1 cellular context compared by ENCODE assay signal in the genomic region with DNA sequence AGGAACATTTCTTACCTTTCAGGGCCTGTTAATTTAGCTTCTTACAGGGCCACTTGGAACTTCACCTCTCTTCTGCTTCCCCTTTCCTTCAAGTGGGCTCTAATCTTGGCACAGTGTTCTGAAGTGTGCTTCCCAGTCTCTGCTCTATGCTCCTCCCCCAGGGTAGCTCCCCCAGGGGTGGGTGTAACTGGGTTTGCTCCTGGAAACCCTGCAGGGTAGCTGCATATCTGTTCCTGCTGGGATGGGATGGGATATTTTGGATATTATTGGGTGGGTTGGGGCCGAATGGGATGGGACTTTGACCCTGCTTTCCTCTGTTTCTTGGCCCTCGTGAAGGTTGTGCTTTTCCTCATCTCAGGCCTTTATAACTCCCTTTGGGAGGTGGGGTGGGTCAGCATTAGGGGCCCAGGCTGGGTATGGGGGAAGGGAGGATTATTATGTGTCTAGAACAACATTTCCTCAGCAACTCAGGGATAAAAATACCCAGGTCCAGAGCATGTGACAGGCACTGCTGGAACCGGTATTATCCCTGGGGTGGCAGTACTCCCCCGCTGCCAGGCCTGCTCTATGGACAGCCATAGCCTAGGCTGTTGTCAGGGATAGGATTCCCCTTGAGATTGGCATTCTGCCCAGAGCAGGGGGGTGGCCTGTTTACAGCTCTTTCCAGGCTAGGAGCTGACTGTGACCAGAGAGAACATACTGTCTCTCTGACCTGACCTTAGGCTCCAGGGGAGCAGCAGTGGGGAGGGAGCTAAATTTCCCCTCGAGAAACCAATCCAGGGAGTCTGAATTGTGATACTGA.
TF ChIP-seq lines count a peak whose summit lies in the region.

No MANE protein-coding gene starts in this region.

TF ChIP-seq in SK-N-SH, 30 proteins besides CTCF, POLR2A, EP300 and RAD21 (continued from another document):
- TF ChIP-seq, protein P1, sequence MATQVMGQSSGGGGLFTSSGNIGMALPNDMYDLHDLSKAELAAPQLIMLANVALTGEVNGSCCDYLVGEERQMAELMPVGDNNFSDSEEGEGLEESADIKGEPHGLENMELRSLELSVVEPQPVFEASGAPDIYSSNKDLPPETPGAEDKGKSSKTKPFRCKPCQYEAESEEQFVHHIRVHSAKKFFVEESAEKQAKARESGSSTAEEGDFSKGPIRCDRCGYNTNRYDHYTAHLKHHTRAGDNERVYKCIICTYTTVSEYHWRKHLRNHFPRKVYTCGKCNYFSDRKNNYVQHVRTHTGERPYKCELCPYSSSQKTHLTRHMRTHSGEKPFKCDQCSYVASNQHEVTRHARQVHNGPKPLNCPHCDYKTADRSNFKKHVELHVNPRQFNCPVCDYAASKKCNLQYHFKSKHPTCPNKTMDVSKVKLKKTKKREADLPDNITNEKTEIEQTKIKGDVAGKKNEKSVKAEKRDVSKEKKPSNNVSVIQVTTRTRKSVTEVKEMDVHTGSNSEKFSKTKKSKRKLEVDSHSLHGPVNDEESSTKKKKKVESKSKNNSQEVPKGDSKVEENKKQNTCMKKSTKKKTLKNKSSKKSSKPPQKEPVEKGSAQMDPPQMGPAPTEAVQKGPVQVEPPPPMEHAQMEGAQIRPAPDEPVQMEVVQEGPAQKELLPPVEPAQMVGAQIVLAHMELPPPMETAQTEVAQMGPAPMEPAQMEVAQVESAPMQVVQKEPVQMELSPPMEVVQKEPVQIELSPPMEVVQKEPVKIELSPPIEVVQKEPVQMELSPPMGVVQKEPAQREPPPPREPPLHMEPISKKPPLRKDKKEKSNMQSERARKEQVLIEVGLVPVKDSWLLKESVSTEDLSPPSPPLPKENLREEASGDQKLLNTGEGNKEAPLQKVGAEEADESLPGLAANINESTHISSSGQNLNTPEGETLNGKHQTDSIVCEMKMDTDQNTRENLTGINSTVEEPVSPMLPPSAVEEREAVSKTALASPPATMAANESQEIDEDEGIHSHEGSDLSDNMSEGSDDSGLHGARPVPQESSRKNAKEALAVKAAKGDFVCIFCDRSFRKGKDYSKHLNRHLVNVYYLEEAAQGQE (IDR thresholded peaks at IDR 0.05; ENCODE audit: low read depth, low read length): no peak
- no peak for TF ChIP-seq ELF1 (IDR thresholded peaks at IDR 0.05)
